Comparison of ENCODE assay signal across 8 cellular contexts in the genomic region with DNA sequence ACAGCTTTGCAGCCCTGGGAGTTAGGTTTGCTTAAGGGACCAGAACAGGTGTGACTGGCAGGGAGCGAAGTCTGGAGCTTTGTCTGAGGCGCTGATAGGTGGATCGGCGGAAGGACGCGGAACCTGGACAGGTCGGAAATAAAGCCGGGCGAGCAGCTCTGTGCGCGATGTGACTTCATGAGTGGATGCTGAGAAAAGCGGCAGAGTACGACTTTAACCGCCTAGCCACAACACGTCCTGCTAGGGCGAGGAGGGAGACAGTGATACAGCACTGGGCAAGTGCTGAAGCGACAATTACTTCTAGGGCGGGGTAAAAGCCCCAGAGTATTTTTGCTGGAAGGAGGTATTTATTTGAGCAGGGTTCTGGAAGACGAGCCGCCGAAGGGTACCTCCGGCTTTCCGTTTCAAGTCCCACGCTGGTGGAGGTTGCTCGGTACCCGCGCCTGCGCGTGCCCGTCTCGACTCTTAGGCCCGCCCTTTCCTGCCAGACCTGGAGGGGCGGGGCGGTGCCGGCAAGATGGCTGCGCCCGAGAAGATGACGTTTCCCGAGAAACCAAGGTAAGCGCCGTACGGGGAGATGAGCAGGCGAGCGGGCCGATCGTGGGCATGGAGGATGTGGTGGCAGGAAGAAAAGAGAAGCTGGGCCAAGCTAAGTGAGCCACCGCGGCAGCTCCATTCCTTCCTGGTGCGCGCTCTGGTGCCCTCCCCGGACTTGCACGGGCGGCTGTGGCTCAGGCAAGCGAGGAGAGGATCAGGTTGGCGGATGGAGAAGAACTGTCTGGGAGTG. TPM values are rescaled to one million over a fixed set of nuclear protein-coding genes. Genes with fewer than 3 reads are reported as not detected.
DNase-seq lines count a peak whose midpoint lies in the region; ATAC-seq and TF ChIP-seq lines count a peak whose summit lies in the region.

A gene with protein sequence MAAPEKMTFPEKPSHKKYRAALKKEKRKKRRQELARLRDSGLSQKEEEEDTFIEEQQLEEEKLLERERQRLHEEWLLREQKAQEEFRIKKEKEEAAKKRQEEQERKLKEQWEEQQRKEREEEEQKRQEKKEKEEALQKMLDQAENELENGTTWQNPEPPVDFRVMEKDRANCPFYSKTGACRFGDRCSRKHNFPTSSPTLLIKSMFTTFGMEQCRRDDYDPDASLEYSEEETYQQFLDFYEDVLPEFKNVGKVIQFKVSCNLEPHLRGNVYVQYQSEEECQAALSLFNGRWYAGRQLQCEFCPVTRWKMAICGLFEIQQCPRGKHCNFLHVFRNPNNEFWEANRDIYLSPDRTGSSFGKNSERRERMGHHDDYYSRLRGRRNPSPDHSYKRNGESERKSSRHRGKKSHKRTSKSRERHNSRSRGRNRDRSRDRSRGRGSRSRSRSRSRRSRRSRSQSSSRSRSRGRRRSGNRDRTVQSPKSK (plus strand): TSS at position 506 of the 787 bp plus-strand sequence. CDS start 12 bp downstream, at position 518.

- no peak within 1 kb of the TSS for H3K27ac Mint-ChIP-seq in endothelial cell (ENCODE audit: unreplicated experiment)

- ATAC-seq in GM21360 (IDR thresholded peaks at IDR 0.05; ENCODE audit: unreplicated experiment), result peak; percentile 96

- no peaks in the 10 kb centered on the region for H3K9me3 Mint-ChIP-seq in endothelial cell (ENCODE audit: unreplicated experiment)

- DNase-seq in Caki2 (ENCODE audit: low read depth) (peak; percentile 76), HS-5 (ENCODE audit: low read depth) (peak; percentile 32), NOMO-1 treated with DMSO at 0.1 percent for 48 hours (lab: John Stamatoyannopoulos, UW; ENCODE audit: unreplicated experiment) (peak; percentile 83), endothelial cell (ENCODE audit: low spot score) (peak; percentile 73), middle frontal gyrus (ENCODE audit: extremely low spot score, low spot score) (peak; percentile 31)
- peak; percentile 43 to 89 (median 70) for DNase-seq in activated CD8-positive, alpha-beta memory T cell treated with anti-CD3 and anti-CD28 coated beads for 48 hours (ENCODE audit: low read depth in 2 of 3, low spot score in 2 of 3)
- DNase-seq in stimulated activated CD8-positive, alpha-beta memory T cell treated with anti-CD3 and anti-CD28 coated beads, Interleukin-2, amount 100 ng/mL, for 1 hour (ENCODE audit: low read depth in 2 of 2), result peak; percentile 76 to 82

- H3K36me3 Mint-ChIP-seq in endothelial cell (ENCODE audit: low read depth, unreplicated experiment), result no peaks in the 10 kb centered on the region

- no peaks in the 10 kb centered on the region for H3K4me1 Mint-ChIP-seq in endothelial cell (ENCODE audit: unreplicated experiment)

- no peaks in the 10 kb centered on the region for H3K27me3 Mint-ChIP-seq in endothelial cell (ENCODE audit: unreplicated experiment)

- in situ Hi-C loops in Caki2 (cut with HindIII; ENCODE audit: low pct_unique_long_range_greater_than_20kb, low sequenced_read_pairs), result no loop called here

- no peak for TF ChIP-seq CTCF in endothelial cell (IDR thresholded peaks at IDR 0.05; ENCODE audit: unreplicated experiment)

- H3K4me3 Mint-ChIP-seq in endothelial cell (ENCODE audit: unreplicated experiment), result no peak within 1 kb of the TSS

RNA-seq across cellular contexts. Expression of the gene that starts here (rescaled TPM):
- 0.72 TPM in 1 of 2 replicates, not detected in the other for total RNA-seq in Caki2 (2014; rRNA removed; shearing (Covaris generic); ENCODE audit: low replicate concordance)
- 8.4 TPM for total RNA-seq in endothelial cell (ENCODE audit: unreplicated experiment)

Comparison
In these comparisons a context has a peak if more than half of its experiments do, and no peak if none do; other contexts are left out.
1. Peak in every context shown above with its lines: DNase-seq and ATAC-seq.
2. Peak in DNase-seq in Caki2; RNA of the gene not detected or under 1 TPM.
3. DNase-seq: peak in every context shown above with its lines; median percentile 83 in NOMO-1 treated with DMSO at 0.1 percent for 48 hours; 79 in stimulated activated CD8-positive, alpha-beta memory T cell treated with anti-CD3 and anti-CD28 coated beads, Interleukin-2, amount 100 ng/mL, for 1 hour; 76 in Caki2; 73 in endothelial cell; 70 in activated CD8-positive, alpha-beta memory T cell treated with anti-CD3 and anti-CD28 coated beads for 48 hours; 32 in HS-5; 31 in middle frontal gyrus.